8 cellular contexts compared by ENCODE assay signal in the genomic region with DNA sequence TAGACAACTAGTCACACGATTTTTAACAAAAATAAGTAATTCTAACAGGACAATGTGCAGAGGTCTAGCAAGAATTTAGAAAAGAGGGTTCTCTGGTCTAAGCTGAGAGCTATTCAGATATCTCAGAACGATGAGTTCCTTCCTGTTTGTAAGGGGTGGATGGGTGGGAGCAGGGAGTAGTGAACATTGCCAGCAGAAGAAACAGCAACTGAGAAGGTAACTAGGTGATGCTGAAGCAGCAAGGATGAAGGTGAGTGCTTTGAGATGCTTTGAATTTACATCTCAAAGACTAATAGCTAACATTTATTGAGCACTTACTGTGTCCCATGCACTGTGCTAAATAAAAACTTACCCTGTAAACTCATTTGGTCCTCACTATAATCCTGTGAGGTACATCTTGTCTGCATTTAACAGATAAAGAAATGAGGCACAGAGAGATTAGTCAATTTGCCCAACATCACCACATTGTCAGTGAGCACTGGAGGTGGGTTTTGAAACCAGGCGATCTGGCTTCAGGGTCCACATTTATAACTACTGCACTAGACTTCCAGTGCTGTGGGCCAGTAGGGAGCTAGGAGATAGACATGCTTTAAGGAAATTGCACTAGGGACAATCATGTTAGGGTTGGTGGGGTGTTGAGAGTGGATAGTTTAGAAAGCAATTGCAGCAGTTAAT. TPM values are rescaled to one million over a fixed set of nuclear protein-coding genes. Genes with fewer than 3 reads are reported as not detected.
DNase-seq lines count a peak whose midpoint lies in the region; ATAC-seq, FAIRE-seq and TF ChIP-seq lines count a peak whose summit lies in the region.

No MANE protein-coding gene starts in this region.

- no peak overlapping the region for H3K4me3 Mint-ChIP-seq in activated T-helper 2 cell treated with anti-CD3 and anti-CD28 coated beads, Interferon-gamma antibody, Interleukin-2, Interleukin-4, amounts not matched to agents 10 μg/mL and 5 μg/mL and 100 μg/mL, durations not matched to agents 14 hours and 24 hours and 36 hours (ENCODE audit: low read depth)
- peak overlapping the region in 1 of 10 donors; percentile 4 for H3K4me3 Mint-ChIP-seq in naive thymus-derived CD4-positive, alpha-beta T cell

- peak; percentile 38 for FAIRE-seq in GM12891 (lab: Jason Lieb, UNC)

- peak; percentile 12 for ATAC-seq in naive thymus-derived CD4-positive, alpha-beta T cell
- no peak for ATAC-seq in GM21447 (IDR thresholded peaks at IDR 0.05; ENCODE audit: unreplicated experiment)

- no peaks in the 10 kb centered on the region for H3K9me3 Mint-ChIP-seq in activated T-helper 2 cell treated with anti-CD3 and anti-CD28 coated beads, Interferon-gamma antibody, Interleukin-2, Interleukin-4, amounts not matched to agents 10 μg/mL and 5 μg/mL and 100 μg/mL, durations not matched to agents 14 hours and 24 hours and 36 hours
- H3K9me3 Mint-ChIP-seq in naive thymus-derived CD4-positive, alpha-beta T cell, result no peaks in the 10 kb centered on the region

- H3K36me3 Mint-ChIP-seq in activated T-helper 2 cell treated with anti-CD3 and anti-CD28 coated beads, Interferon-gamma antibody, Interleukin-2, Interleukin-4, amounts not matched to agents 10 μg/mL and 5 μg/mL and 100 μg/mL, durations not matched to agents 14 hours and 24 hours and 36 hours (ENCODE audit: low read depth), result peaks cover 37% of the 10 kb centered on the region
- H3K36me3 Mint-ChIP-seq in naive thymus-derived CD4-positive, alpha-beta T cell, result peaks cover 7 to 15% (median 11%) of the 10 kb centered on the region in 5 donors

- H3K4me1 ChIP-seq in HEK293 (ENCODE audit: control insufficient read depth, insufficient read depth, low read length), result peaks cover 8% of the 10 kb centered on the region
- H3K4me1 ChIP-seq in naive thymus-derived CD4-positive, alpha-beta T cell (ENCODE audit: control insufficient read depth in 2 of 2, insufficient read depth in 2 of 2, low read length in 2 of 2), result peaks cover 0 to 6% of the 10 kb centered on the region in 2 donors

- TF ChIP-seq POLR2A in GM12891 (IDR thresholded peaks at IDR 0.05; ENCODE audit: low read depth, low read length), result no peak

- no peak for DNase-seq in GM12891 (ENCODE audit: insufficient read length, low spot score)
- DNase-seq in activated T-helper 2 cell treated with anti-CD3 and anti-CD28 coated beads, Interferon-gamma antibody, Interleukin-2, Interleukin-4, amounts not matched to agents 10 μg/mL and 5 μg/mL and 100 μg/mL, durations not matched to agents 14 hours and 24 hours and 36 hours (ENCODE audit: low spot score), result no peak
- DNase-seq in naive thymus-derived CD4-positive, alpha-beta T cell, result no peak
- DNase-seq in NCI-H187 (lab: John Stamatoyannopoulos, UW), result no peak
- DNase-seq in NCI-H2107 treated with DMSO at 0.1 percent for 48 hours (lab: John Stamatoyannopoulos, UW; ENCODE audit: unreplicated experiment), result no peak
- no peak for DNase-seq in dorsolateral prefrontal cortex

- peak overlapping the region; percentile 39 for H3K27ac Mint-ChIP-seq in activated T-helper 2 cell treated with anti-CD3 and anti-CD28 coated beads, Interferon-gamma antibody, Interleukin-2, Interleukin-4, amounts not matched to agents 10 μg/mL and 5 μg/mL and 100 μg/mL, durations not matched to agents 14 hours and 24 hours and 36 hours
- H3K27ac Mint-ChIP-seq in naive thymus-derived CD4-positive, alpha-beta T cell, result peak overlapping the region in 8 of 9 donors; percentile 31 to 76 (median 52)

- H3K27ac ChIP-seq in HEK293 (ENCODE audit: extremely low read depth, low read depth, low read length), result 0 out of 2 replicates have a peak overlapping the region, but pooled peaks have one; percentile 1
- no peak overlapping the region for H3K27ac ChIP-seq in naive thymus-derived CD4-positive, alpha-beta T cell (ENCODE audit: low read depth, low read length)
- peak overlapping the region in 9 of 59 donors; percentile 1 to 38 (median 24) for H3K27ac ChIP-seq in dorsolateral prefrontal cortex

- no peaks in the 10 kb centered on the region for H3K9me3 ChIP-seq in HEK293 (ENCODE audit: control insufficient read depth, insufficient read depth, low read depth, low read length)
- no peaks in the 10 kb centered on the region for H3K9me3 ChIP-seq in naive thymus-derived CD4-positive, alpha-beta T cell (ENCODE audit: control insufficient read depth in 2 of 3, low read length in 3 of 3)

- H3K4me3 ChIP-seq in HEK293 (ENCODE audit: low read depth, low read length) (no peak overlapping the region), dorsolateral prefrontal cortex (no peak overlapping the region)
- no peak overlapping the region for H3K4me3 ChIP-seq in naive thymus-derived CD4-positive, alpha-beta T cell (ENCODE audit: low read length)

- peaks cover 2% of the 10 kb centered on the region for H3K27me3 Mint-ChIP-seq in activated T-helper 2 cell treated with anti-CD3 and anti-CD28 coated beads, Interferon-gamma antibody, Interleukin-2, Interleukin-4, amounts not matched to agents 10 μg/mL and 5 μg/mL and 100 μg/mL, durations not matched to agents 14 hours and 24 hours and 36 hours (ENCODE audit: low read depth)
- no peaks in the 10 kb centered on the region for H3K27me3 Mint-ChIP-seq in naive thymus-derived CD4-positive, alpha-beta T cell

- no peak for TF ChIP-seq CTCF in HEK293 (tag by site-specific recombination; IDR thresholded peaks at IDR 0.05)
- TF ChIP-seq CTCF in dorsolateral prefrontal cortex (IDR thresholded peaks at IDR 0.05 in 54 of 56, conservative IDR thresholded peaks at IDR 0.05 in 2 of 56; ENCODE audit: low read depth in 1 of 56, partially characterized antibody in 56 of 56), result no peak

- H3K36me3 ChIP-seq in HEK293 (ENCODE audit: control insufficient read depth in 2 of 2, insufficient read depth in 1 of 2, low read length in 2 of 2), result peaks cover 24 to 26% of the 10 kb centered on the region in 2 experiments
- H3K36me3 ChIP-seq in naive thymus-derived CD4-positive, alpha-beta T cell (ENCODE audit: control insufficient read depth in 2 of 3, insufficient read depth in 3 of 3, low read length in 3 of 3), result peaks cover 16 to 30% (median 28%) of the 10 kb centered on the region in 3 experiments

- CTCF ChIA-PET in HEK293 (lab: Yijun Ruan, JAX), result interaction anchor here (0.6 to 11.4 kb wide), 75 partner anchors 9 to 993 kb away, joined by 3 to 250 read pairs (median 4); partner anchors contain the start of genes BRD2, HLA-DMA, HLA-DMB and PSMB9
- CTCF ChIA-PET in naive thymus-derived CD4-positive, alpha-beta T cell (lab: Charles Lee), result interaction anchor here (0.6 to 6.1 kb wide), 38 partner anchors 11 to 1912 kb away, joined by 3 to 157 read pairs (median 5); partner anchors contain the start of genes BRD2, HLA-DMA, HLA-DMB and HLA-DOA

- H3K4me1 Mint-ChIP-seq in activated T-helper 2 cell treated with anti-CD3 and anti-CD28 coated beads, Interferon-gamma antibody, Interleukin-2, Interleukin-4, amounts not matched to agents 10 μg/mL and 5 μg/mL and 100 μg/mL, durations not matched to agents 14 hours and 24 hours and 36 hours (ENCODE audit: low read depth), result peaks cover 17% of the 10 kb centered on the region
- peaks cover 18 to 32% (median 26%) of the 10 kb centered on the region in 7 donors for H3K4me1 Mint-ChIP-seq in naive thymus-derived CD4-positive, alpha-beta T cell

- H3K27me3 ChIP-seq in naive thymus-derived CD4-positive, alpha-beta T cell (ENCODE audit: control insufficient read depth in 2 of 2, insufficient read depth in 2 of 2, low read length in 2 of 2), result no peaks in the 10 kb centered on the region
- H3K27me3 ChIP-seq in dorsolateral prefrontal cortex, result no peaks in the 10 kb centered on the region

- POLR2A ChIA-PET in HEK293 (lab: Yijun Ruan, JAX), result interaction anchor here (0.6 to 7.7 kb wide), 19 partner anchors 13 to 264 kb away, joined by 3 to 405 read pairs (median 4); partner anchors contain the start of genes BRD2, HLA-DMA, HLA-DMB and HSD17B8
- POLR2A ChIA-PET in naive thymus-derived CD4-positive, alpha-beta T cell (lab: Charles Lee), result interaction anchor here (1.0 to 25.6 kb wide), 10 partner anchors 15 to 328 kb away, joined by 3 to 638 read pairs (median 6); partner anchors contain the start of genes BRD2, HLA-DMA, HLA-DMB and PSMB8

- intact Hi-C loops in activated T-helper 2 cell treated with anti-CD3 and anti-CD28 coated beads, Interferon-gamma antibody, Interleukin-2, Interleukin-4, amounts not matched to agents 10 μg/mL and 5 μg/mL and 100 μg/mL, durations not matched to agents 14 hours and 24 hours and 36 hours (cut with micrococcal nuclease), result loop anchor here (1.0 to 2.0 kb wide), 2 partner anchors 51 to 99 kb away; no protein-coding TSS in a partner anchor
- intact Hi-C loops in naive thymus-derived CD4-positive, alpha-beta T cell (cut with micrococcal nuclease), result loop anchor here (1.0 kb wide), 5 partner anchors 12 to 99 kb away; partner anchors contain the start of genes BRD2 (in 1 of the 2) and HLA-DMA (in 1 of the 2)
- intact Hi-C loops in dorsolateral prefrontal cortex (cut with DNase I), result loop anchor here in 1 of 2 donors (1.0 to 2.0 kb wide), 2 partner anchors 51 to 98 kb away; no protein-coding TSS in a partner anchor

RNA-seq across cellular contexts. Expression of gene BRD2, which starts 15.7 kb away (rescaled TPM):
- 178 TPM for polyA plus RNA-seq in GM12891 (2012; ENCODE audit: low read depth, missing spikeins)
- total RNA-seq in activated T-helper 2 cell treated with anti-CD3 and anti-CD28 coated beads, Interferon-gamma antibody, Interleukin-2, Interleukin-4, amounts not matched to agents 10 μg/mL and 5 μg/mL and 100 μg/mL, durations not matched to agents 14 hours and 24 hours and 36 hours, result 295 and 306 TPM in 2 replicates
- total RNA-seq in naive thymus-derived CD4-positive, alpha-beta T cell, result 100 to 1,000 TPM; 275 to 391 (median 360) TPM
- 10 to 100 TPM; 33.4 to 82.6 TPM for polyA plus RNA-seq in naive thymus-derived CD4-positive, alpha-beta T cell
- 100 to 1,000 TPM; 107 to 197 (median 134) TPM for total RNA-seq in dorsolateral prefrontal cortex

RNA-seq across cellular contexts. Expression of gene HLA-DOA, which starts 25.3 kb away (rescaled TPM):
- polyA plus RNA-seq in GM12891 (2012; ENCODE audit: low read depth, missing spikeins), result 110 TPM
- total RNA-seq in activated T-helper 2 cell treated with anti-CD3 and anti-CD28 coated beads, Interferon-gamma antibody, Interleukin-2, Interleukin-4, amounts not matched to agents 10 μg/mL and 5 μg/mL and 100 μg/mL, durations not matched to agents 14 hours and 24 hours and 36 hours, result 0.28 and 0.37 TPM in 2 replicates
- total RNA-seq in naive thymus-derived CD4-positive, alpha-beta T cell, result 10 to 100 TPM in 1 of 5 experiments, 1 to 10 TPM in 4; 3.0 to 10.5 (median 5.4) TPM
- polyA plus RNA-seq in naive thymus-derived CD4-positive, alpha-beta T cell, result 1 to 10 TPM; 4.6 to 6.7 TPM
- 1 to 10 TPM in 118 of 120 experiments, under 1 TPM in 2; 0.64 to 9.6 (median 3.2) TPM for total RNA-seq in dorsolateral prefrontal cortex

RNA-seq across cellular contexts. Expression of gene HLA-DMA, which starts 31.2 kb away (rescaled TPM):
- 434 TPM for polyA plus RNA-seq in GM12891 (2012; ENCODE audit: low read depth, missing spikeins)
- total RNA-seq in activated T-helper 2 cell treated with anti-CD3 and anti-CD28 coated beads, Interferon-gamma antibody, Interleukin-2, Interleukin-4, amounts not matched to agents 10 μg/mL and 5 μg/mL and 100 μg/mL, durations not matched to agents 14 hours and 24 hours and 36 hours, result 15.9 and 19.0 TPM in 2 replicates
- total RNA-seq in naive thymus-derived CD4-positive, alpha-beta T cell, result 100 to 1,000 TPM in 1 of 5 experiments, 10 to 100 TPM in 4; 12.5 to 120 (median 29.6) TPM
- polyA plus RNA-seq in naive thymus-derived CD4-positive, alpha-beta T cell, result 10 to 100 TPM; 19.3 to 25.6 TPM
- 10 to 100 TPM in 91 of 120 experiments, 1 to 10 TPM in 29; 5.0 to 44.2 (median 15.1) TPM for total RNA-seq in dorsolateral prefrontal cortex

RNA-seq across cellular contexts. Expression of gene HLA-DMB, which starts 43.3 kb away (rescaled TPM):
- 358 TPM for polyA plus RNA-seq in GM12891 (2012; ENCODE audit: low read depth, missing spikeins)
- 1.3 and 1.4 TPM in 2 replicates for total RNA-seq in activated T-helper 2 cell treated with anti-CD3 and anti-CD28 coated beads, Interferon-gamma antibody, Interleukin-2, Interleukin-4, amounts not matched to agents 10 μg/mL and 5 μg/mL and 100 μg/mL, durations not matched to agents 14 hours and 24 hours and 36 hours
- total RNA-seq in naive thymus-derived CD4-positive, alpha-beta T cell, result 10 to 100 TPM in 2 of 5 experiments, 1 to 10 TPM in 3; 7.8 to 82.5 (median 9.1) TPM
- polyA plus RNA-seq in naive thymus-derived CD4-positive, alpha-beta T cell, result 10 to 100 TPM in 1 of 2 donors, 1 to 10 TPM in 1; 8.2 to 11.9 TPM
- 10 to 100 TPM in 63 of 120 experiments, 1 to 10 TPM in 57; 2.4 to 46.1 (median 10.3) TPM for total RNA-seq in dorsolateral prefrontal cortex
